In genomic region chr3:188170461-188171459, GRCh38 we compare ENCODE assay signal across 1 cellular context.
TF ChIP-seq lines count a peak whose summit lies in the region.

No MANE protein-coding gene starts in this region.

TF ChIP-seq in GM23338, 12 proteins besides CTCF, POLR2A, EP300 and RAD21 (continued from another document):
- TF ChIP-seq, protein P1, sequence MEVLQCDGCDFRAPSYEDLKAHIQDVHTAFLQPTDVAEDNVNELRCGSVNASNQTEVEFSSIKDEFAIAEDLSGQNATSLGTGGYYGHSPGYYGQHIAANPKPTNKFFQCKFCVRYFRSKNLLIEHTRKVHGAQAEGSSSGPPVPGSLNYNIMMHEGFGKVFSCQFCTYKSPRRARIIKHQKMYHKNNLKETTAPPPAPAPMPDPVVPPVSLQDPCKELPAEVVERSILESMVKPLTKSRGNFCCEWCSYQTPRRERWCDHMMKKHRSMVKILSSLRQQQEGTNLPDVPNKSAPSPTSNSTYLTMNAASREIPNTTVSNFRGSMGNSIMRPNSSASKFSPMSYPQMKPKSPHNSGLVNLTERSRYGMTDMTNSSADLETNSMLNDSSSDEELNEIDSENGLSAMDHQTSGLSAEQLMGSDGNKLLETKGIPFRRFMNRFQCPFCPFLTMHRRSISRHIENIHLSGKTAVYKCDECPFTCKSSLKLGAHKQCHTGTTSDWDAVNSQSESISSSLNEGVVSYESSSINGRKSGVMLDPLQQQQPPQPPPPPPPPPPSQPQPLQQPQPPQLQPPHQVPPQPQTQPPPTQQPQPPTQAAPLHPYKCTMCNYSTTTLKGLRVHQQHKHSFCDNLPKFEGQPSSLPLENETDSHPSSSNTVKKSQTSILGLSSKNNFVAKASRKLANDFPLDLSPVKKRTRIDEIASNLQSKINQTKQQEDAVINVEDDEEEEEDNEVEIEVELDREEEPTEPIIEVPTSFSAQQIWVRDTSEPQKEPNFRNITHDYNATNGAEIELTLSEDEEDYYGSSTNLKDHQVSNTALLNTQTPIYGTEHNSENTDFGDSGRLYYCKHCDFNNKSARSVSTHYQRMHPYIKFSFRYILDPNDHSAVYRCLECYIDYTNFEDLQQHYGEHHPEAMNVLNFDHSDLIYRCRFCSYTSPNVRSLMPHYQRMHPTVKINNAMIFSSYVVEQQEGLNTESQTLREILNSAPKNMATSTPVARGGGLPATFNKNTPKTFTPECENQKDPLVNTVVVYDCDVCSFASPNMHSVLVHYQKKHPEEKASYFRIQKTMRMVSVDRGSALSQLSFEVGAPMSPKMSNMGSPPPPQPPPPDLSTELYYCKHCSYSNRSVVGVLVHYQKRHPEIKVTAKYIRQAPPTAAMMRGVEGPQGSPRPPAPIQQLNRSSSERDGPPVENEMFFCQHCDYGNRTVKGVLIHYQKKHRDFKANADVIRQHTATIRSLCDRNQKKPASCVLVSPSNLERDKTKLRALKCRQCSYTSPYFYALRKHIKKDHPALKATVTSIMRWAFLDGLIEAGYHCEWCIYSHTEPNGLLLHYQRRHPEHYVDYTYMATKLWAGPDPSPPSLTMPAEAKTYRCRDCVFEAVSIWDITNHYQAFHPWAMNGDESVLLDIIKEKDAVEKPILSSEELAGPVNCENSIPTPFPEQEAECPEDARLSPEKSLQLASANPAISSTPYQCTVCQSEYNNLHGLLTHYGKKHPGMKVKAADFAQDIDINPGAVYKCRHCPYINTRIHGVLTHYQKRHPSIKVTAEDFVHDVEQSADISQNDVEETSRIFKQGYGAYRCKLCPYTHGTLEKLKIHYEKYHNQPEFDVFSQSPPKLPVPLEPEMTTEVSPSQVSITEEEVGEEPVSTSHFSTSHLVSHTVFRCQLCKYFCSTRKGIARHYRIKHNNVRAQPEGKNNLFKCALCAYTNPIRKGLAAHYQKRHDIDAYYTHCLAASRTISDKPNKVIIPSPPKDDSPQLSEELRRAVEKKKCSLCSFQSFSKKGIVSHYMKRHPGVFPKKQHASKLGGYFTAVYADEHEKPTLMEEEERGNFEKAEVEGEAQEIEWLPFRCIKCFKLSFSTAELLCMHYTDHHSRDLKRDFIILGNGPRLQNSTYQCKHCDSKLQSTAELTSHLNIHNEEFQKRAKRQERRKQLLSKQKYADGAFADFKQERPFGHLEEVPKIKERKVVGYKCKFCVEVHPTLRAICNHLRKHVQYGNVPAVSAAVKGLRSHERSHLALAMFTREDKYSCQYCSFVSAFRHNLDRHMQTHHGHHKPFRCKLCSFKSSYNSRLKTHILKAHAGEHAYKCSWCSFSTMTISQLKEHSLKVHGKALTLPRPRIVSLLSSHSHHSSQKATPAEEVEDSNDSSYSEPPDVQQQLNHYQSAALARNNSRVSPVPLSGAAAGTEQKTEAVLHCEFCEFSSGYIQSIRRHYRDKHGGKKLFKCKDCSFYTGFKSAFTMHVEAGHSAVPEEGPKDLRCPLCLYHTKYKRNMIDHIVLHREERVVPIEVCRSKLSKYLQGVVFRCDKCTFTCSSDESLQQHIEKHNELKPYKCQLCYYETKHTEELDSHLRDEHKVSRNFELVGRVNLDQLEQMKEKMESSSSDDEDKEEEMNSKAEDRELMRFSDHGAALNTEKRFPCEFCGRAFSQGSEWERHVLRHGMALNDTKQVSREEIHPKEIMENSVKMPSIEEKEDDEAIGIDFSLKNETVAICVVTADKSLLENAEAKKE (CRISPR knock-in tag; IDR thresholded peaks at IDR 0.05), result no peak
- no peak for TF ChIP-seq JUNB (IDR thresholded peaks at IDR 0.05; ENCODE audit: unreplicated experiment)
